ENCODE assay signal across 8 cellular contexts in genomic region chr1:31155216-31155806, GRCh38.
DNase-seq lines count a peak whose midpoint lies in the region; ATAC-seq and TF ChIP-seq lines count a peak whose summit lies in the region.

No MANE protein-coding gene starts in this region.

- H3K4me2 ChIP-seq in neuronal stem cell (ENCODE audit: insufficient read depth, low read length, poor library complexity, severe bottlenecking), result peak overlapping the region; percentile 67

- no peak overlapping the region for H4K8ac ChIP-seq in neuronal stem cell (ENCODE audit: low read depth, low read length)

- no peaks in the 10 kb centered on the region for H3K27me3 Mint-ChIP-seq in activated T-helper 17 cell treated with anti-CD3 and anti-CD28 coated beads, Interleukin-2, amount 50 U/mL, for 72 hours

- no peaks in the 10 kb centered on the region for H3K9me3 Mint-ChIP-seq in activated T-helper 17 cell treated with anti-CD3 and anti-CD28 coated beads, Interleukin-2, amount 50 U/mL, for 72 hours

- H3K27ac ChIP-seq in A673 (ENCODE audit: low read depth, low read length, poor library complexity, severe bottlenecking) (peak overlapping the region; percentile 71), neuronal stem cell (replicated peaks; ENCODE audit: low read length) (peak overlapping the region; percentile 56), testis (peak overlapping the region; percentile 56 to 60)

- H3K23ac ChIP-seq in neuronal stem cell (ENCODE audit: low read depth, low read length, poor library complexity), result peak overlapping the region; percentile 91

- BruUV-seq in A673 (replicated peaks; lab: Mats Ljungman, UMichigan), result no TSS peak

- H2BK120ac ChIP-seq in neuronal stem cell (ENCODE audit: low read depth, low read length), result no peak overlapping the region

- no peaks in the 10 kb centered on the region for H3K27me3 ChIP-seq in A673 (replicated peaks; ENCODE audit: insufficient read depth, low read depth, low read length, poor library complexity)
- no peaks in the 10 kb centered on the region for H3K27me3 ChIP-seq in neuronal stem cell (ENCODE audit: control insufficient read depth in 3 of 3, insufficient read depth in 3 of 3, low read depth in 1 of 3, low read length in 3 of 3)
- H3K27me3 ChIP-seq in testis, result no peaks in the 10 kb centered on the region

- peak overlapping the region; percentile 82 for H3K4me3 Mint-ChIP-seq in activated T-helper 17 cell treated with anti-CD3 and anti-CD28 coated beads, Interleukin-2, amount 50 U/mL, for 72 hours

- no peak overlapping the region for H3K14ac ChIP-seq in neuronal stem cell (ENCODE audit: low read length)

- ATAC-seq in GM18502 (IDR thresholded peaks at IDR 0.05; ENCODE audit: poor library complexity, unreplicated experiment) (peak; percentile 79), HG03520 (IDR thresholded peaks at IDR 0.05; ENCODE audit: unreplicated experiment) (peak; percentile 55)
- ATAC-seq in activated T-helper 17 cell treated with anti-CD3 and anti-CD28 coated beads, Interleukin-2, amount 50 U/mL, for 72 hours (replicated peaks), result peak; percentile 88

- no peak overlapping the region for H4K91ac ChIP-seq in neuronal stem cell (ENCODE audit: low read depth, low read length, poor library complexity)

- H2BK15ac ChIP-seq in neuronal stem cell (ENCODE audit: low read length), result peak overlapping the region; percentile 67

- no peaks in the 10 kb centered on the region for H3K36me3 ChIP-seq in A673 (ENCODE audit: insufficient read depth, low read length, poor library complexity, severe bottlenecking)
- no peaks in the 10 kb centered on the region for H3K36me3 ChIP-seq in neuronal stem cell (replicated peaks in 1 of 2; ENCODE audit: control insufficient read depth in 2 of 2, insufficient read depth in 2 of 2, low read length in 2 of 2)
- H3K36me3 ChIP-seq in testis (ENCODE audit: low read depth, missing control alignments), result no peaks in the 10 kb centered on the region

- peak overlapping the region; percentile 62 for H3K4me3 ChIP-seq in A673 (ENCODE audit: low read depth, low read length, poor library complexity, severe bottlenecking)
- peak overlapping the region; percentile 48 to 74 for H3K4me3 ChIP-seq in foreskin fibroblast (ENCODE audit: low read depth in 1 of 2, low read length in 2 of 2)
- H3K4me3 ChIP-seq in neuronal stem cell (ENCODE audit: low read length in 2 of 2), result peak overlapping the region; percentile 64 to 77
- peak overlapping the region; percentile 63 to 70 for H3K4me3 ChIP-seq in testis

- peaks cover 2% of the 10 kb centered on the region for H3K79me1 ChIP-seq in neuronal stem cell (ENCODE audit: low read depth, low read length)

- 0 out of 2 replicates have a peak, but pooled peaks have one; percentile 32 for TF ChIP-seq CTCF in A673 (conservative IDR thresholded peaks at IDR 0.05; ENCODE audit: low read depth, low read length)
- peak; percentile 28 for TF ChIP-seq CTCF in foreskin fibroblast (IDR thresholded peaks at IDR 0.05; ENCODE audit: low read depth, low read length)
- peak in 2 of 3 experiments; percentile 23 to 28 for TF ChIP-seq CTCF in testis (IDR thresholded peaks at IDR 0.05)

- H2AK5ac ChIP-seq in neuronal stem cell (ENCODE audit: low read depth, low read length), result peak overlapping the region; percentile 19

- H2BK5ac ChIP-seq in neuronal stem cell (ENCODE audit: low read length), result peak overlapping the region; percentile 98

- intact Hi-C loops in A673 (cut with micrococcal nuclease; ENCODE audit: unreplicated experiment) (no loop called here), testis (cut with DNase I; ENCODE audit: low total_unique reads) (no loop called here)

- peak overlapping the region; percentile 93 for H3K18ac ChIP-seq in neuronal stem cell (ENCODE audit: low read length)

- CTCF ChIA-PET in A673 (lab: Charles Lee), result no interaction called here

- H2AFZ ChIP-seq in neuronal stem cell (ENCODE audit: low read length), result peak overlapping the region; percentile 84

- no peaks in the 10 kb centered on the region for H3K36me3 Mint-ChIP-seq in activated T-helper 17 cell treated with anti-CD3 and anti-CD28 coated beads, Interleukin-2, amount 50 U/mL, for 72 hours (ENCODE audit: low read depth)

- peak overlapping the region; percentile 78 for H3K9ac ChIP-seq in neuronal stem cell (ENCODE audit: low read depth, low read length, poor library complexity)

- peaks cover 5% of the 10 kb centered on the region for H3K4me1 ChIP-seq in A673 (ENCODE audit: insufficient read depth, low read length, poor library complexity, severe bottlenecking)
- H3K4me1 ChIP-seq in neuronal stem cell (ENCODE audit: control insufficient read depth in 2 of 2, insufficient read depth in 1 of 2, low read depth in 1 of 2, low read length in 2 of 2), result peaks cover 2 to 5% of the 10 kb centered on the region in 2 donors
- peaks cover 6% of the 10 kb centered on the region for H3K4me1 ChIP-seq in testis

- DNase-seq in A673 (ENCODE audit: low spot score), result peak; percentile 68
- DNase-seq in RKO (ENCODE audit: low spot score), result peak; percentile 76
- DNase-seq in foreskin fibroblast, result peak; percentile 69 to 88
- peak; percentile 62 for DNase-seq in neuronal stem cell (ENCODE audit: low spot score)
- DNase-seq in testis, result peak; percentile 53

- no peak overlapping the region for H3K4ac ChIP-seq in neuronal stem cell (ENCODE audit: low read length)

- no peak for TF ChIP-seq POLR2A in testis (IDR thresholded peaks at IDR 0.05)

- POLR2A ChIA-PET in A673 (lab: Charles Lee; ENCODE audit: low non-redundant PET), result no interaction called here

- H3K4me1 Mint-ChIP-seq in activated T-helper 17 cell treated with anti-CD3 and anti-CD28 coated beads, Interleukin-2, amount 50 U/mL, for 72 hours, result no peaks in the 10 kb centered on the region

- WGBS in neuronal stem cell (ENCODE audit: extremely low coverage in 2 of 2, insufficient read length in 2 of 2, insufficient replicate concordance in 1 of 2), 2 donors, result no CpG with 5 or more reads among the region's 46 CpGs
- WGBS in testis, 2 donors, result 1 to 2% methylated on average over 20 to 44 of the region's 46 CpGs

- H3K9me3 ChIP-seq in A673 (ENCODE audit: low read depth, low read length, poor library complexity, severe bottlenecking), result no peaks in the 10 kb centered on the region
- no peaks in the 10 kb centered on the region for H3K9me3 ChIP-seq in neuronal stem cell (replicated peaks in 1 of 2; ENCODE audit: control insufficient read depth in 2 of 2, insufficient read depth in 1 of 2, low read depth in 1 of 2, low read length in 2 of 2)
- H3K9me3 ChIP-seq in testis, result no peaks in the 10 kb centered on the region

- no peak overlapping the region for H2BK12ac ChIP-seq in neuronal stem cell (ENCODE audit: low read length)

- peak overlapping the region; percentile 85 for H3K27ac Mint-ChIP-seq in activated T-helper 17 cell treated with anti-CD3 and anti-CD28 coated beads, Interleukin-2, amount 50 U/mL, for 72 hours

Comparison
In these comparisons a context has a peak if more than half of its experiments do, and no peak if none do; other contexts are left out.
1. Peak in every context shown above with its lines: DNase-seq, ATAC-seq, H3K4me3 ChIP-seq and H3K27ac ChIP-seq.